ENCODE assay signal across 1 cellular context in genomic region chr6:22643780-22644179, GRCh38.
TF ChIP-seq lines count a peak whose summit lies in the region.

No MANE protein-coding gene starts in this region.

TF ChIP-seq in GM23338, 12 proteins besides CTCF, POLR2A, EP300 and RAD21 (continued from another document):
- no peak for TF ChIP-seq REST (IDR thresholded peaks at IDR 0.05; ENCODE audit: unreplicated experiment)
- TF ChIP-seq NANOG (IDR thresholded peaks at IDR 0.05; ENCODE audit: borderline replicate concordance): no peak
- TF ChIP-seq ZNF462 (CRISPR knock-in tag; IDR thresholded peaks at IDR 0.05): no peak
- no peak for TF ChIP-seq POLR2AphosphoS5 (IDR thresholded peaks at IDR 0.05; ENCODE audit: low read depth)
- TF ChIP-seq JUNB (IDR thresholded peaks at IDR 0.05; ENCODE audit: unreplicated experiment): no peak
- no peak for TF ChIP-seq ZNF331 (CRISPR knock-in tag; IDR thresholded peaks at IDR 0.05; ENCODE audit: low read depth)
- no peak for TF ChIP-seq CREB1 (CRISPR knock-in tag; IDR thresholded peaks at IDR 0.05; ENCODE audit: low read depth)
- TF ChIP-seq ETS1 (IDR thresholded peaks at IDR 0.05): no peak
- TF ChIP-seq EZH2phosphoT487 (IDR thresholded peaks at IDR 0.05; ENCODE audit: unreplicated experiment): no peak
TF ChIP-seq in GM23338: peak in this region for 0.
